In the genomic region with DNA sequence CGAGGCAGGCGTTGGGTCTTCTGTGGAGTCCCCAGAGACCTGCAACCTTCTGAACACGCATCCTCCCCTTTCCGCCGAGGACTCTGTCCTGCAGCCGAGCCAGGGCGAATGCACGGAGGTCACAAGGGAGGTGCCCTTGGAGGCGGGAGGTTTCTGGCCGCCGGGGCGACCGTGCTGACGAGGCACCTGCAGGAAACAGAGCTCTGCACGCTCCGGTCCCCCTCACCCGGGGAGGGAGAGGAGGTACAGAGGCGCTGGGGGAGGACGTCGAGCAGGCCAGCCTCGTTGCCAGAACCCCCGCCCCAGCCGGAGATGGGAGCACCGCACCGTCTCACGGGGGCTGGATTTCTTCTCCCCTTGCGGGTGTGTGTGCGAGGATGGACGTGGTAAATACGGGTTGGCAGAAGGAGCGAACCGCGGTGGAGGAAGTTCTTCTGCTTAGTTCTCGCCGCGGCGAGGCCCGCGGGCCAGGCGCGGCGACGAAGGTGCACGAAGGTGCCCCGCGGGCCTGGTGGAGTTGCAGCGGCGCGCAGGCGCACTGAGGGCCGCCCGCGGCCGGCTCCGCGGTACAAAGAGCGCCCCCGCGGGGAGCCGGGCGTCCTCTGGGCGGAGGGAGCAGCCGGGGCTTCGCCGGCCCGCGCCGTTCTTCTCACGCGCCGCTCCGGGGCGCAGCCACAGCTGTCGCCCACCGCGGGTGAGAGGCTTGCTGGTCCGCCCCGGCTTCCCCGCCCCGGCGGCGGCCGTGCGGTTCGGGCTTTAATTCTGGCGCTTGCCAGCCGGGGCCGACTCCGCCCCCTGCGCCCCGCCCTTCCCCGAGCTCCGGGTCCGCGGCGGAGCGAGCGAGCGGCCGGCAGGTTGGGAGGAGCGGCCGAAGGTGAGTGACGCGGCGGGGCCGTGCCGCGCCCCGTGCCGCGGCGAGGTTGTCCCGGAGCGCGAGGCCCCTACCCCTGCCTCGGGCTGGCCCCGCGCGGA, we compare ENCODE assay signal across 8 cellular contexts.
A peak's percentile ranks its signal among the peaks of the same experiment; 100 is the strongest.
DNase-seq lines count a peak whose midpoint lies in the region; ATAC-seq and TF ChIP-seq lines count a peak whose summit lies in the region.

A gene (plus strand): TSS at position 815 of the 972 bp plus-strand sequence.

- H3K9me3 ChIP-seq in neuron (ENCODE audit: low read length), result no peaks in the 10 kb centered on the region

- ATAC-seq in GM21381 (IDR thresholded peaks at IDR 0.05; ENCODE audit: unreplicated experiment), result peak; percentile 91

- peak within 1 kb of the TSS; percentile 96 for H2AFZ ChIP-seq in neuron (ENCODE audit: low read depth, low read length)

- peak; percentile 31 for DNase-seq in DMS 273 treated with DMSO at 0.1 percent for 48 hours (lab: John Stamatoyannopoulos, UW)
- peak in 57 of 76 experiments; percentile 5 to 76 (median 46) for DNase-seq in HUDEP-2 (lab: John Stamatoyannopoulos, UW; ENCODE audit: unreplicated experiment in 76 of 76)
- peak; percentile 40 to 73 (median 47) for DNase-seq in activated naive CD4-positive, alpha-beta T cell (lab: John Stamatoyannopoulos, UW)
- peak; percentile 12 for DNase-seq in foreskin melanocyte
- DNase-seq in stromal cell of bone marrow (ENCODE audit: low read depth), result peak; percentile 12

- H3K4me3 ChIP-seq in neuron (ENCODE audit: low read length), result peak within 1 kb of the TSS; percentile 77

- H3K36me3 ChIP-seq in neuron (ENCODE audit: insufficient read depth, low read length), result no peaks in the 10 kb centered on the region

- peaks cover 3% of the 10 kb centered on the region for H3K4me1 ChIP-seq in neuron (ENCODE audit: insufficient read depth, low read length)

- no peaks in the 10 kb centered on the region for H3K27me3 ChIP-seq in neuron (ENCODE audit: insufficient read depth, low read length)

- TF ChIP-seq POLR2A in Raji (IDR thresholded peaks at IDR 0.05; ENCODE audit: insufficient read depth, low read depth, low read length), result peak; percentile 42

Comparison
In these comparisons a context has a peak if more than half of its experiments do, and no peak if none do; other contexts are left out.
1. Peak in every context shown above with its lines: DNase-seq, ATAC-seq and H3K4me3 ChIP-seq.